In genomic region chr12:50200507-50201273, GRCh38 we compare ENCODE assay signal across 14 cellular contexts. TPM values are rescaled to one million over a fixed set of nuclear protein-coding genes. Genes with fewer than 3 reads are reported as not detected.
DNase-seq lines count a peak whose midpoint lies in the region; ATAC-seq, FAIRE-seq and TF ChIP-seq lines count a peak whose summit lies in the region.
"Had no signal": no experiment of that assay in that cellular context is flagged by ENCODE, and none has a peak within 500 bp of the region (broad histone marks: within the 10 kb centered on the region; RNA-seq: fewer than 3 reads in every experiment).

No MANE protein-coding gene starts in this region.

- H3K4me3 ChIP-seq in fibroblast of villous mesenchyme (ENCODE audit: low read depth, low read length) (no peak overlapping the region), psoas muscle (no peak overlapping the region), small intestine (ENCODE audit: low read depth in 1 of 2, low read length in 2 of 2) (no peak overlapping the region)

- H3K4me1 Mint-ChIP-seq in activated T-helper 1 cell treated with anti-CD3 and anti-CD28 coated beads, Interleukin-12 subunit alpha, Interleukin-12 subunit beta, Interleukin-2, Interleukin-4 antibody, amounts not matched to agents 30 ng/mL and 10 ng/mL and 1 ng/mL, durations not matched to agents 14 hours and 24 hours and 36 hours (ENCODE audit: low read depth) = peaks cover 4% of the 10 kb centered on the region

- intact Hi-C loops in psoas muscle (cut with DNase I) = no loop called here
- intact Hi-C loops in activated T-helper 1 cell treated with anti-CD3 and anti-CD28 coated beads, Interleukin-12 subunit alpha, Interleukin-12 subunit beta, Interleukin-2, Interleukin-4 antibody, amounts not matched to agents 30 ng/mL and 10 ng/mL and 1 ng/mL, durations not matched to agents 14 hours and 24 hours and 36 hours (cut with micrococcal nuclease) = no loop called here

- TF ChIP-seq POLR2A in GM18505 (IDR thresholded peaks at IDR 0.05; ENCODE audit: borderline replicate concordance, extremely low read depth, insufficient read depth, insufficient read length) = no peak

- H3K9me3 ChIP-seq in psoas muscle (no peaks in the 10 kb centered on the region), small intestine (ENCODE audit: control insufficient read depth, low read depth) (no peaks in the 10 kb centered on the region)

- H3K9me3 Mint-ChIP-seq in activated T-helper 1 cell treated with anti-CD3 and anti-CD28 coated beads, Interleukin-12 subunit alpha, Interleukin-12 subunit beta, Interleukin-2, Interleukin-4 antibody, amounts not matched to agents 30 ng/mL and 10 ng/mL and 1 ng/mL, durations not matched to agents 14 hours and 24 hours and 36 hours = no peaks in the 10 kb centered on the region
- H3K9me3 Mint-ChIP-seq: activated T-cell treated with anti-CD3 and anti-CD28 coated beads, Interleukin-2, amount 50 U/mL, for 72 hours; CD4-positive, CD25-positive, alpha-beta regulatory T cell had no signal

- H3K27ac Mint-ChIP-seq in activated T-helper 1 cell treated with anti-CD3 and anti-CD28 coated beads, Interleukin-12 subunit alpha, Interleukin-12 subunit beta, Interleukin-2, Interleukin-4 antibody, amounts not matched to agents 30 ng/mL and 10 ng/mL and 1 ng/mL, durations not matched to agents 14 hours and 24 hours and 36 hours = no peak overlapping the region
- H3K27ac Mint-ChIP-seq: activated T-cell treated with anti-CD3 and anti-CD28 coated beads, Interleukin-2, amount 50 U/mL, for 72 hours; CD4-positive, CD25-positive, alpha-beta regulatory T cell had no signal

- no peak overlapping the region for H3K4me3 Mint-ChIP-seq in activated T-helper 1 cell treated with anti-CD3 and anti-CD28 coated beads, Interleukin-12 subunit alpha, Interleukin-12 subunit beta, Interleukin-2, Interleukin-4 antibody, amounts not matched to agents 30 ng/mL and 10 ng/mL and 1 ng/mL, durations not matched to agents 14 hours and 24 hours and 36 hours
- H3K4me3 Mint-ChIP-seq: activated T-cell treated with anti-CD3 and anti-CD28 coated beads, Interleukin-2, amount 50 U/mL, for 72 hours; CD4-positive, CD25-positive, alpha-beta regulatory T cell had no signal

- WGBS in psoas muscle, 3 donors = 69 to 84% (median 72%) methylated on average over 2 of the region's 2 CpGs
- 81 to 92% (median 85%) methylated on average over 2 of the region's 2 CpGs for WGBS in small intestine, 3 donors

- DNase-seq in GM03348 (ENCODE audit: low spot score) (peak; percentile 41), fibroblast of villous mesenchyme (ENCODE audit: low read depth) (peak; percentile 69), psoas muscle (no peak), MV-4-11 (lab: John Stamatoyannopoulos, UW) (no peak), small intestine (no peak)
- no peak for DNase-seq in activated T-helper 1 cell treated with anti-CD3 and anti-CD28 coated beads, Interleukin-12 subunit alpha, Interleukin-12 subunit beta, Interleukin-2, Interleukin-4 antibody, amounts not matched to agents 30 ng/mL and 10 ng/mL and 1 ng/mL, durations not matched to agents 14 hours and 24 hours and 36 hours (ENCODE audit: low spot score)
- DNase-seq: activated T-cell treated with anti-CD3 and anti-CD28 coated beads, Interleukin-2, amount 50 U/mL, for 72 hours; CD4-positive, CD25-positive, alpha-beta regulatory T cell; NCI-H1930; NCI-H774; SIG-M5 had no signal

- peaks cover 36% of the 10 kb centered on the region for H3K36me3 Mint-ChIP-seq in activated T-helper 1 cell treated with anti-CD3 and anti-CD28 coated beads, Interleukin-12 subunit alpha, Interleukin-12 subunit beta, Interleukin-2, Interleukin-4 antibody, amounts not matched to agents 30 ng/mL and 10 ng/mL and 1 ng/mL, durations not matched to agents 14 hours and 24 hours and 36 hours (ENCODE audit: low read depth)

- H3K36me3 ChIP-seq in psoas muscle (ENCODE audit: insufficient read depth in 1 of 2, low read depth in 1 of 2) (peaks cover 4 to 91% of the 10 kb centered on the region in 2 donors), small intestine (ENCODE audit: control insufficient read depth in 2 of 2, insufficient read depth in 2 of 2, low read length in 2 of 2) (peaks cover 14 to 15% of the 10 kb centered on the region in 2 donors)

- H3K27me3 ChIP-seq in psoas muscle (ENCODE audit: insufficient read depth in 3 of 3, low read length in 2 of 3) (no peaks in the 10 kb centered on the region), small intestine (ENCODE audit: control insufficient read depth in 2 of 2, insufficient read depth in 2 of 2, low read length in 2 of 2) (no peaks in the 10 kb centered on the region)

- TF ChIP-seq CTCF in fibroblast of villous mesenchyme (IDR thresholded peaks at IDR 0.05; ENCODE audit: insufficient read depth, low read depth, low read length) = no peak
- no peak for TF ChIP-seq CTCF in psoas muscle (IDR thresholded peaks at IDR 0.05)

- peak overlapping the region; percentile 1 for H3K27ac ChIP-seq in psoas muscle
- H3K27ac ChIP-seq in small intestine (ENCODE audit: low read depth in 1 of 2, low read length in 1 of 2) = no peak overlapping the region

- ATAC-seq in SK-N-SH treated with all-trans-retinoic acid at 6 μM for 48 hours = peak; percentile 58
- ATAC-seq in psoas muscle = no peak
- ATAC-seq in GM18505 (IDR thresholded peaks at IDR 0.05; ENCODE audit: unreplicated experiment) = no peak
- ATAC-seq: activated T-cell treated with anti-CD3 and anti-CD28 coated beads, Interleukin-2, amount 50 U/mL, for 72 hours had no signal

- H3K4me1 ChIP-seq in psoas muscle (peaks cover 25% of the 10 kb centered on the region), small intestine (ENCODE audit: control insufficient read depth in 2 of 2, insufficient read depth in 1 of 2, low read depth in 1 of 2, low read length in 1 of 2) (no peaks in the 10 kb centered on the region)

- FAIRE-seq in small intestine (lab: Jason Lieb, UNC) = no peak
- FAIRE-seq: bronchial epithelial cell had no signal

- no peaks in the 10 kb centered on the region for H3K27me3 Mint-ChIP-seq in activated T-helper 1 cell treated with anti-CD3 and anti-CD28 coated beads, Interleukin-12 subunit alpha, Interleukin-12 subunit beta, Interleukin-2, Interleukin-4 antibody, amounts not matched to agents 30 ng/mL and 10 ng/mL and 1 ng/mL, durations not matched to agents 14 hours and 24 hours and 36 hours (ENCODE audit: insufficient read depth)
- H3K27me3 Mint-ChIP-seq: CD4-positive, CD25-positive, alpha-beta regulatory T cell had no signal

TF ChIP-seq in SK-N-SH treated with all-trans-retinoic acid at 6 μM for 48 hours, 23 proteins besides CTCF, POLR2A, EP300 and RAD21:
- TF ChIP-seq BACH2 (CRISPR knock-in tag; IDR thresholded peaks at IDR 0.05; ENCODE audit: borderline replicate concordance) = no peak
- TF ChIP-seq GLIS3 (CRISPR knock-in tag; IDR thresholded peaks at IDR 0.05) = no peak
- TF ChIP-seq, protein P1, sequence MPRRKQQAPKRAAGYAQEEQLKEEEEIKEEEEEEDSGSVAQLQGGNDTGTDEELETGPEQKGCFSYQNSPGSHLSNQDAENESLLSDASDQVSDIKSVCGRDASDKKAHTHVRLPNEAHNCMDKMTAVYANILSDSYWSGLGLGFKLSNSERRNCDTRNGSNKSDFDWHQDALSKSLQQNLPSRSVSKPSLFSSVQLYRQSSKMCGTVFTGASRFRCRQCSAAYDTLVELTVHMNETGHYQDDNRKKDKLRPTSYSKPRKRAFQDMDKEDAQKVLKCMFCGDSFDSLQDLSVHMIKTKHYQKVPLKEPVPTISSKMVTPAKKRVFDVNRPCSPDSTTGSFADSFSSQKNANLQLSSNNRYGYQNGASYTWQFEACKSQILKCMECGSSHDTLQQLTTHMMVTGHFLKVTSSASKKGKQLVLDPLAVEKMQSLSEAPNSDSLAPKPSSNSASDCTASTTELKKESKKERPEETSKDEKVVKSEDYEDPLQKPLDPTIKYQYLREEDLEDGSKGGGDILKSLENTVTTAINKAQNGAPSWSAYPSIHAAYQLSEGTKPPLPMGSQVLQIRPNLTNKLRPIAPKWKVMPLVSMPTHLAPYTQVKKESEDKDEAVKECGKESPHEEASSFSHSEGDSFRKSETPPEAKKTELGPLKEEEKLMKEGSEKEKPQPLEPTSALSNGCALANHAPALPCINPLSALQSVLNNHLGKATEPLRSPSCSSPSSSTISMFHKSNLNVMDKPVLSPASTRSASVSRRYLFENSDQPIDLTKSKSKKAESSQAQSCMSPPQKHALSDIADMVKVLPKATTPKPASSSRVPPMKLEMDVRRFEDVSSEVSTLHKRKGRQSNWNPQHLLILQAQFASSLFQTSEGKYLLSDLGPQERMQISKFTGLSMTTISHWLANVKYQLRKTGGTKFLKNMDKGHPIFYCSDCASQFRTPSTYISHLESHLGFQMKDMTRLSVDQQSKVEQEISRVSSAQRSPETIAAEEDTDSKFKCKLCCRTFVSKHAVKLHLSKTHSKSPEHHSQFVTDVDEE (CRISPR knock-in tag; IDR thresholded peaks at IDR 0.05) = no peak
- TF ChIP-seq ZNF70 (CRISPR knock-in tag; IDR thresholded peaks at IDR 0.05) = no peak
- TF ChIP-seq RARB (CRISPR knock-in tag; IDR thresholded peaks at IDR 0.05) = no peak
- no peak for TF ChIP-seq TCF4 (CRISPR knock-in tag; IDR thresholded peaks at IDR 0.05; ENCODE audit: borderline replicate concordance)
- no peak for TF ChIP-seq ESRRG (CRISPR knock-in tag; IDR thresholded peaks at IDR 0.05)
- no peak for TF ChIP-seq OSR1 (CRISPR knock-in tag; IDR thresholded peaks at IDR 0.05)
- TF ChIP-seq ZC3H10 (CRISPR knock-in tag; IDR thresholded peaks at IDR 0.05) = no peak
TF ChIP-seq in SK-N-SH treated with all-trans-retinoic acid at 6 μM for 48 hours: peak in this region for 0.

RNA-seq across cellular contexts. Expression of gene CERS5, which starts 33.5 kb away (rescaled TPM):
- total RNA-seq in fibroblast of villous mesenchyme (29.6 and 40.2 TPM in 2 replicates), psoas muscle (10 to 100 TPM in 1 of 4 donors, 1 to 10 TPM in 3; 5.2 to 10.7 (median 6.6) TPM)
- polyA plus RNA-seq in psoas muscle (1 to 10 TPM; 7.2 to 8.2 (median 7.5) TPM), small intestine (10 to 100 TPM; 10.1 to 22.3 (median 15.4) TPM)
- 64.2 and 67.9 TPM in 2 replicates for total RNA-seq in activated T-helper 1 cell treated with anti-CD3 and anti-CD28 coated beads, Interleukin-12 subunit alpha, Interleukin-12 subunit beta, Interleukin-2, Interleukin-4 antibody, amounts not matched to agents 30 ng/mL and 10 ng/mL and 1 ng/mL, durations not matched to agents 14 hours and 24 hours and 36 hours

Comparison
In these comparisons a context has a peak if more than half of its experiments do, and no peak if none do; other contexts are left out.
1. DNase-seq: peak in GM03348 (single experiment) and fibroblast of villous mesenchyme (single experiment); none in psoas muscle (0 of 2), MV-4-11 (single experiment), small intestine (single experiment) and activated T-helper 1 cell treated with anti-CD3 and anti-CD28 coated beads, Interleukin-12 subunit alpha, Interleukin-12 subunit beta, Interleukin-2, Interleukin-4 antibody, amounts not matched to agents 30 ng/mL and 10 ng/mL and 1 ng/mL, durations not matched to agents 14 hours and 24 hours and 36 hours (single experiment).